10 cellular contexts compared by ENCODE assay signal in genomic region chr6:6588924-6589696, GRCh38. TPM values are rescaled to one million over a fixed set of nuclear protein-coding genes. Genes with fewer than 3 reads are reported as not detected.
A peak's percentile ranks its signal among the peaks of the same experiment; 100 is the strongest.
DNase-seq lines count a peak whose midpoint lies in the region; ATAC-seq lines count a peak whose summit lies in the region.
"Had no signal": no experiment of that assay in that cellular context is flagged by ENCODE, and none has a peak within 500 bp of the region (broad histone marks: within the 10 kb centered on the region; RNA-seq: fewer than 3 reads in every experiment).

No MANE protein-coding gene starts in this region.

- H3K4me3 ChIP-seq in CD8-positive, alpha-beta memory T cell (ENCODE audit: low read length) = peak overlapping the region; percentile 2
- H3K4me3 ChIP-seq: prostate gland had no signal

- no peak overlapping the region for H3K27ac ChIP-seq in CD8-positive, alpha-beta memory T cell (ENCODE audit: low read depth, low read length)
- H3K27ac ChIP-seq: prostate gland had no signal

- no peaks in the 10 kb centered on the region for H3K36me3 ChIP-seq in CD8-positive, alpha-beta memory T cell (ENCODE audit: insufficient read depth, low read length)
- H3K36me3 ChIP-seq: prostate gland had no signal

- peak overlapping the region in 5 of 8 donors; percentile 21 to 84 (median 63) for H3K27ac Mint-ChIP-seq in CD8-positive, alpha-beta memory T cell
- H3K27ac Mint-ChIP-seq in activated naive CD8-positive, alpha-beta T cell treated with anti-CD3 and anti-CD28 coated beads for 36 hours = peak overlapping the region; percentile 91
- H3K27ac Mint-ChIP-seq in naive thymus-derived CD8-positive, alpha-beta T cell = peak overlapping the region; percentile 79 to 99 (median 96)
- H3K27ac Mint-ChIP-seq: activated T-helper 17 cell treated with anti-CD3 and anti-CD28 coated beads, Interleukin-2, amount 50 U/mL, for 72 hours had no signal

- no peaks in the 10 kb centered on the region for H3K27me3 ChIP-seq in CD8-positive, alpha-beta memory T cell (ENCODE audit: insufficient read depth, low read length, poor library complexity, severe bottlenecking)

- POLR2A ChIA-PET in CD8-positive, alpha-beta memory T cell (lab: Charles Lee) = interaction anchor here (0.5 kb wide), 1 partner anchor 70 kb away, joined by 3 read pairs; no protein-coding TSS in a partner anchor
- POLR2A ChIA-PET in naive thymus-derived CD8-positive, alpha-beta T cell (lab: Charles Lee) = interaction anchor here (0.7 to 2.2 kb wide), 8 partner anchors 8 to 73 kb away, joined by 3 to 22 read pairs (median 4); no protein-coding TSS in a partner anchor

- no peaks in the 10 kb centered on the region for H3K27me3 Mint-ChIP-seq in CD8-positive, alpha-beta memory T cell
- H3K27me3 Mint-ChIP-seq in activated naive CD8-positive, alpha-beta T cell treated with anti-CD3 and anti-CD28 coated beads for 36 hours = no peaks in the 10 kb centered on the region
- H3K27me3 Mint-ChIP-seq in naive thymus-derived CD8-positive, alpha-beta T cell = no peaks in the 10 kb centered on the region
- H3K27me3 Mint-ChIP-seq: activated T-helper 17 cell treated with anti-CD3 and anti-CD28 coated beads, Interleukin-2, amount 50 U/mL, for 72 hours had no signal

- no peaks in the 10 kb centered on the region for H3K9me3 ChIP-seq in CD8-positive, alpha-beta memory T cell (ENCODE audit: low read length)
- H3K9me3 ChIP-seq: prostate gland had no signal

- ATAC-seq in HG02798 (IDR thresholded peaks at IDR 0.05; ENCODE audit: poor library complexity, unreplicated experiment) = peak; percentile 2
- peak; percentile 26 to 32 for ATAC-seq in naive thymus-derived CD8-positive, alpha-beta T cell
- ATAC-seq in GM19328 (IDR thresholded peaks at IDR 0.05; ENCODE audit: unreplicated experiment) = no peak
- ATAC-seq: activated T-helper 17 cell treated with anti-CD3 and anti-CD28 coated beads, Interleukin-2, amount 50 U/mL, for 72 hours had no signal

- no peaks in the 10 kb centered on the region for H3K36me3 Mint-ChIP-seq in CD8-positive, alpha-beta memory T cell
- peaks cover 8% of the 10 kb centered on the region for H3K36me3 Mint-ChIP-seq in activated naive CD8-positive, alpha-beta T cell treated with anti-CD3 and anti-CD28 coated beads for 36 hours
- H3K36me3 Mint-ChIP-seq in naive thymus-derived CD8-positive, alpha-beta T cell = no peaks in the 10 kb centered on the region

- no peak for DNase-seq in CD8-positive, alpha-beta memory T cell
- no peak for DNase-seq in activated naive CD8-positive, alpha-beta T cell treated with anti-CD3 and anti-CD28 coated beads for 36 hours
- peak in 1 of 10 donors; percentile 38 for DNase-seq in naive thymus-derived CD8-positive, alpha-beta T cell
- DNase-seq in T1000 (lab: John Stamatoyannopoulos, UW) (no peak), HCEC 1CT (no peak)
- DNase-seq in stimulated activated CD4-positive, alpha-beta T cell treated with anti-CD3 and anti-CD28 coated beads, Interleukin-15, amount 100 ng/mL, for 24 hours = no peak

- H3K4me3 Mint-ChIP-seq in CD8-positive, alpha-beta memory T cell = peak overlapping the region in 4 of 7 donors; percentile 8 to 64 (median 56)
- H3K4me3 Mint-ChIP-seq in activated naive CD8-positive, alpha-beta T cell treated with anti-CD3 and anti-CD28 coated beads for 36 hours = peak overlapping the region; percentile 72
- H3K4me3 Mint-ChIP-seq in naive thymus-derived CD8-positive, alpha-beta T cell = peak overlapping the region; percentile 77 to 90 (median 81)
- H3K4me3 Mint-ChIP-seq: activated T-helper 17 cell treated with anti-CD3 and anti-CD28 coated beads, Interleukin-2, amount 50 U/mL, for 72 hours had no signal

- H3K9me3 Mint-ChIP-seq in CD8-positive, alpha-beta memory T cell = no peaks in the 10 kb centered on the region
- H3K9me3 Mint-ChIP-seq in activated naive CD8-positive, alpha-beta T cell treated with anti-CD3 and anti-CD28 coated beads for 36 hours = peaks cover 4% of the 10 kb centered on the region
- no peaks in the 10 kb centered on the region for H3K9me3 Mint-ChIP-seq in naive thymus-derived CD8-positive, alpha-beta T cell
- H3K9me3 Mint-ChIP-seq: activated T-helper 17 cell treated with anti-CD3 and anti-CD28 coated beads, Interleukin-2, amount 50 U/mL, for 72 hours had no signal

- H3K4me1 Mint-ChIP-seq in CD8-positive, alpha-beta memory T cell = peaks cover 30 to 58% (median 41%) of the 10 kb centered on the region in 3 donors
- H3K4me1 Mint-ChIP-seq in activated naive CD8-positive, alpha-beta T cell treated with anti-CD3 and anti-CD28 coated beads for 36 hours = peaks cover 61% of the 10 kb centered on the region
- peaks cover 34 to 89% (median 76%) of the 10 kb centered on the region in 4 donors for H3K4me1 Mint-ChIP-seq in naive thymus-derived CD8-positive, alpha-beta T cell

- CTCF ChIA-PET in CD8-positive, alpha-beta memory T cell (lab: Charles Lee) = interaction anchor here (1.1 to 1.6 kb wide), 2 partner anchors 32 to 42 kb away, joined by 4 to 5 read pairs; no protein-coding TSS in a partner anchor

- H3K4me1 ChIP-seq in CD8-positive, alpha-beta memory T cell (ENCODE audit: insufficient read depth, low read length) = peaks cover 66% of the 10 kb centered on the region
- H3K4me1 ChIP-seq: prostate gland had no signal

RNA-seq across cellular contexts. Expression of gene LY86, which starts 0.6 kb away (rescaled TPM):
- total RNA-seq in CD8-positive, alpha-beta memory T cell = under 1 TPM; 0.31 to 0.53 TPM
- 2.4 TPM for polyA plus RNA-seq in CD8-positive, alpha-beta memory T cell
- total RNA-seq in activated naive CD8-positive, alpha-beta T cell treated with anti-CD3 and anti-CD28 coated beads for 36 hours = 1 to 10 TPM; 1.2 to 1.3 TPM
- 1 to 10 TPM; 2.2 to 3.0 TPM for total RNA-seq in naive thymus-derived CD8-positive, alpha-beta T cell
- polyA plus RNA-seq in naive thymus-derived CD8-positive, alpha-beta T cell = 1 to 10 TPM; 6.0 to 7.0 (median 6.3) TPM
- total RNA-seq: activated T-helper 17 cell treated with anti-CD3 and anti-CD28 coated beads, Interleukin-2, amount 50 U/mL, for 72 hours had no signal
